19 cellular contexts compared by ENCODE assay signal in the genomic region with DNA sequence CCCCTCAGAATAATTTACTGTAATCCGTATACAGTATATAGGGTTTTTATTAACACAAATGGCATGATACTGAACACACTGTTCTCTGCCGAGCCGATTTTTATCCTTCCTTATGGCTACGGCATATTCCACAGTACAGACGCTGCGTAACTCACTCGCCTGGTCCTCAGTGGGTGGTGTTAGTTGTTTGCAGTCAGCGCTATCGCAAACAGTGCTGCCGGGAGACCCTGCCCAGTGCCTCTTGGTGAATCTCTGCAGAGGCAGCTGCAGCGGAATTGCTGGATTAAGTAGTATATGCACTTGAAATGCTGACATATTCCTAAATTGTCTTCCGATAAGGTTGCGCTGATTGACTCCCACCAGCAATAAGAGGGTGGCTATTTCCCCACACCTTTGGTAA.
DNase-seq lines count a peak whose midpoint lies in the region; TF ChIP-seq lines count a peak whose summit lies in the region.
"Had no signal": no experiment of that assay in that cellular context is flagged by ENCODE, and none has a peak within 500 bp of the region (broad histone marks: within the 10 kb centered on the region; RNA-seq: fewer than 3 reads in every experiment).

No MANE protein-coding gene starts in this region.

- no peaks in the 10 kb centered on the region for H3K4me1 ChIP-seq in Peyer's patch

- no peak for TF ChIP-seq POLR2A in Peyer's patch (IDR thresholded peaks at IDR 0.05)

- no peaks in the 10 kb centered on the region for H3K9me3 ChIP-seq in Peyer's patch

- H3K27me3 ChIP-seq in Peyer's patch, result no peaks in the 10 kb centered on the region

- TF ChIP-seq CTCF in GM10266 (IDR thresholded peaks at IDR 0.05; ENCODE audit: control insufficient read depth, insufficient read depth, low read depth, missing control alignments) (no peak), Peyer's patch (IDR thresholded peaks at IDR 0.05) (no peak)

- H3K4me3 ChIP-seq in Peyer's patch, result no peak overlapping the region
- H3K4me3 ChIP-seq: GM12878, GM23248 had no signal

- no peaks in the 10 kb centered on the region for H3K36me3 ChIP-seq in Peyer's patch

- DNase-seq in NCI-H1092 treated with DMSO at 0.1 percent for 48 hours (lab: John Stamatoyannopoulos, UW), result peak; percentile 2
- no peak for DNase-seq in NCI-H1092 (lab: John Stamatoyannopoulos, UW)
- peak; percentile 19 for DNase-seq in HuH-7 (ENCODE audit: low spot score)
- DNase-seq in NCI-H526 treated with DMSO at 0.1 percent for 48 hours (lab: John Stamatoyannopoulos, UW), result peak; percentile 42
- peak; percentile 6 for DNase-seq in iPS-NIHi7 (ENCODE audit: extremely low spot score)
- no peak for DNase-seq in stimulated activated naive CD4-positive, alpha-beta T cell (lab: John Stamatoyannopoulos, UW)
- no peak for DNase-seq in GM10266 (ENCODE audit: extremely low spot score)
- no peak for DNase-seq in Peyer's patch
- DNase-seq: DMS 273 treated with DMSO at 0.1 percent for 48 hours, GF-D8, GM23248, IMR-90, NCI-H1694, NCI-H2081 treated with DMSO at 0.1 percent for 48 hours, NCI-H774, SIG-M5 had no signal

- H3K27ac ChIP-seq in Peyer's patch, result no peak overlapping the region
- H3K27ac ChIP-seq: 22Rv1, GM23248, RWPE1 had no signal

Comparison
In these comparisons a context has a peak if more than half of its experiments do, and no peak if none do; other contexts are left out.
1. DNase-seq: peak in NCI-H1092 treated with DMSO at 0.1 percent for 48 hours (single experiment), HuH-7 (single experiment), NCI-H526 treated with DMSO at 0.1 percent for 48 hours (single experiment) and iPS-NIHi7 (single experiment); none in NCI-H1092 (single experiment), stimulated activated naive CD4-positive, alpha-beta T cell (0 of 6), GM10266 (single experiment) and Peyer's patch (0 of 3).